Comparison of ENCODE assay signal across 18 cellular contexts in the genomic region with DNA sequence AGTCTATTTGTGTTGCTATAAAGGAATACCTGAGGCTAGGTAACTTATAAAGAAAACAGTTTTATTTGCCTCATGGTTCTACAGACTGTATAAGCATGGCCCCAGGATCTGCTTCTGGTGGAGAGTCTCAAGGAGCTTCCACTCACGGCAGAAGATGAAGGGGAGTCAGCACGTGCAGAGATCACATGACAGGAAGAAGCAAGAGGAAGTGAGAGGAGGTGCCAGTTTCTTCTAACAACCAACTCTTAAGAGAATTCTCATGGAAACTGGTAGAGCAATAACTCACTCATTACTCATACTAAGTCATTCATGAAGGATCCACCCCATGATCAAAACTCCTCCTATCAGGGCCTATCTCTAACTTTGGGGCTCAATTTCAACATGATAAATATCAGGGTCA.
"Had no signal": no experiment of that assay in that cellular context is flagged by ENCODE, and none has a peak within 500 bp of the region (broad histone marks: within the 10 kb centered on the region; RNA-seq: fewer than 3 reads in every experiment).

No MANE protein-coding gene starts in this region.

- H3K4me3 ChIP-seq: colonic mucosa, dorsolateral prefrontal cortex, esophagus muscularis mucosa, gastroesophageal sphincter, heart left ventricle, ovary, prostate gland, thoracic aorta had no signal

- H3K9me3 ChIP-seq: colonic mucosa, esophagus muscularis mucosa, gastroesophageal sphincter, heart left ventricle, neutrophil, ovary, prostate gland, thoracic aorta had no signal

- H3K27me3 ChIP-seq: colonic mucosa, dorsolateral prefrontal cortex, esophagus muscularis mucosa, gastroesophageal sphincter, heart left ventricle, neutrophil, ovary had no signal

- H3K27ac ChIP-seq: colonic mucosa, dorsolateral prefrontal cortex, esophagus muscularis mucosa, gastroesophageal sphincter, heart left ventricle, neutrophil, ovary, prostate gland, thoracic aorta had no signal

- H3K4me1 ChIP-seq: colonic mucosa, esophagus muscularis mucosa, gastroesophageal sphincter, heart left ventricle, prostate gland had no signal

- ATAC-seq: effector memory CD8-positive, alpha-beta T cell; gastroesophageal sphincter; heart left ventricle; WTC11 had no signal

- H3K36me3 ChIP-seq: colonic mucosa, esophagus muscularis mucosa, gastroesophageal sphincter, heart left ventricle, neutrophil, ovary, prostate gland, thoracic aorta had no signal

- DNase-seq: activated CD4-positive, alpha-beta T cell treated with anti-CD3 and anti-CD28 coated beads, Interleukin-2, amount 10 ng/mL, durations not matched to agents 7 days and 5 days; activated naive CD8-positive, alpha-beta T cell treated with anti-CD3 and anti-CD28 coated beads for 36 hours; activated T-cell treated with anti-CD3 and anti-CD28 coated beads, Interleukin-2, amount 50 U/mL, for 1 hour; colonic mucosa; dorsolateral prefrontal cortex; effector memory CD8-positive, alpha-beta T cell; heart left ventricle; mesenchymal stem cell; ovary; stimulated activated CD4-positive, alpha-beta T cell treated with anti-CD3 and anti-CD28 coated beads, Interleukin-4, amount 100 ng/mL, for 1 hour; stimulated activated naive CD4-positive, alpha-beta T cell treated with Interleukin-2 at 50 U/mL for 16 hours; T-helper 1 cell had no signal
